ENCODE assay signal across 13 cellular contexts in genomic region chr2:157107877-157108276, GRCh38.
DNase-seq lines count a peak whose midpoint lies in the region; ATAC-seq, FAIRE-seq and TF ChIP-seq lines count a peak whose summit lies in the region.
"Had no signal": no experiment of that assay in that cellular context is flagged by ENCODE, and none has a peak within 500 bp of the region (broad histone marks: within the 10 kb centered on the region; RNA-seq: fewer than 3 reads in every experiment).

No MANE protein-coding gene starts in this region.

- no peak overlapping the region for H3K4me3 Mint-ChIP-seq in activated CD8-positive, alpha-beta T cell treated with anti-CD3 and anti-CD28 coated beads for 36 hours
- H3K4me3 Mint-ChIP-seq in endothelial cell (ENCODE audit: unreplicated experiment): no peak overlapping the region

- TF ChIP-seq POLR2A in GM12892 (IDR thresholded peaks at IDR 0.05; ENCODE audit: low read depth, low read length): no peak

- no peak for TF ChIP-seq CTCF in HFF-Myc (IDR thresholded peaks at IDR 0.05; ENCODE audit: low read depth, low read length, missing control alignments)
- TF ChIP-seq CTCF in activated CD8-positive, alpha-beta T cell treated with anti-CD3 and anti-CD28 coated beads for 36 hours (IDR thresholded peaks at IDR 0.05): no peak
- no peak for TF ChIP-seq CTCF in endothelial cell (IDR thresholded peaks at IDR 0.05; ENCODE audit: unreplicated experiment)

- H3K4me1 Mint-ChIP-seq in activated CD8-positive, alpha-beta T cell treated with anti-CD3 and anti-CD28 coated beads for 36 hours (ENCODE audit: low read depth): no peaks in the 10 kb centered on the region
- H3K4me1 Mint-ChIP-seq in endothelial cell (ENCODE audit: unreplicated experiment): no peaks in the 10 kb centered on the region

- no peak for ATAC-seq in activated CD8-positive, alpha-beta T cell treated with anti-CD3 and anti-CD28 coated beads for 36 hours
- ATAC-seq: Right ventricle myocardium inferior had no signal

- no peak for FAIRE-seq in GM12892 (lab: Jason Lieb, UNC)
- FAIRE-seq: H54 had no signal

- H3K36me3 Mint-ChIP-seq in activated CD8-positive, alpha-beta T cell treated with anti-CD3 and anti-CD28 coated beads for 36 hours (ENCODE audit: low read depth): no peaks in the 10 kb centered on the region
- no peaks in the 10 kb centered on the region for H3K36me3 Mint-ChIP-seq in endothelial cell (ENCODE audit: low read depth, unreplicated experiment)

- H3K9me3 Mint-ChIP-seq in activated CD8-positive, alpha-beta T cell treated with anti-CD3 and anti-CD28 coated beads for 36 hours: peaks cover 24% of the 10 kb centered on the region
- H3K9me3 Mint-ChIP-seq in endothelial cell (ENCODE audit: unreplicated experiment): no peaks in the 10 kb centered on the region

- no peak overlapping the region for H3K27ac ChIP-seq in epithelial cell of prostate

- POLR2A ChIA-PET in activated CD8-positive, alpha-beta T cell treated with anti-CD3 and anti-CD28 coated beads for 36 hours (lab: Charles Lee): no interaction called here

- H3K27me3 Mint-ChIP-seq in activated CD8-positive, alpha-beta T cell treated with anti-CD3 and anti-CD28 coated beads for 36 hours: no peaks in the 10 kb centered on the region
- H3K27me3 Mint-ChIP-seq in endothelial cell (ENCODE audit: unreplicated experiment): peaks cover 5% of the 10 kb centered on the region

- CTCF ChIA-PET in activated CD8-positive, alpha-beta T cell treated with anti-CD3 and anti-CD28 coated beads for 36 hours (lab: Charles Lee): no interaction called here

- peak; percentile 49 for DNase-seq in A172 (ENCODE audit: low spot score)
- DNase-seq in HFF-Myc (ENCODE audit: extremely low read depth, low read depth): peak; percentile 20
- DNase-seq in NCI-H748 treated with DMSO at 0.1 percent for 48 hours (lab: John Stamatoyannopoulos, UW): peak; percentile 53
- peak; percentile 8 for DNase-seq in epithelial cell of prostate (ENCODE audit: low read depth, low spot score)
- no peak for DNase-seq in activated CD8-positive, alpha-beta T cell treated with anti-CD3 and anti-CD28 coated beads for 36 hours
- no peak for DNase-seq in endothelial cell (ENCODE audit: low spot score)
- no peak for DNase-seq in GM12892 (ENCODE audit: insufficient read length)
- DNase-seq in activated T-cell treated with anti-CD3 and anti-CD28 coated beads for 4 hours: no peak
- DNase-seq: amniotic stem cell; foreskin melanocyte; stimulated activated CD4-positive, alpha-beta T cell treated with anti-CD3 and anti-CD28 coated beads, Interleukin-15, amount 100 ng/mL, for 24 hours had no signal

- intact Hi-C loops in activated CD8-positive, alpha-beta T cell treated with anti-CD3 and anti-CD28 coated beads for 36 hours (cut with micrococcal nuclease): no loop called here

- no peak overlapping the region for H3K27ac Mint-ChIP-seq in activated CD8-positive, alpha-beta T cell treated with anti-CD3 and anti-CD28 coated beads for 36 hours
- H3K27ac Mint-ChIP-seq in endothelial cell (ENCODE audit: unreplicated experiment): no peak overlapping the region

- no peak overlapping the region for H3K4me3 ChIP-seq in HFF-Myc (replicated peaks; ENCODE audit: low read depth, low read length)

Comparison
In these comparisons a context has a peak if more than half of its experiments do, and no peak if none do; other contexts are left out.
1. DNase-seq: peak in A172 (single experiment), HFF-Myc (single experiment), NCI-H748 treated with DMSO at 0.1 percent for 48 hours (single experiment) and epithelial cell of prostate (single experiment); none in activated CD8-positive, alpha-beta T cell treated with anti-CD3 and anti-CD28 coated beads for 36 hours (single experiment), endothelial cell (single experiment), GM12892 (single experiment) and activated T-cell treated with anti-CD3 and anti-CD28 coated beads for 4 hours (single experiment).